Comparison of ENCODE assay signal across 26 cellular contexts in the genomic region with DNA sequence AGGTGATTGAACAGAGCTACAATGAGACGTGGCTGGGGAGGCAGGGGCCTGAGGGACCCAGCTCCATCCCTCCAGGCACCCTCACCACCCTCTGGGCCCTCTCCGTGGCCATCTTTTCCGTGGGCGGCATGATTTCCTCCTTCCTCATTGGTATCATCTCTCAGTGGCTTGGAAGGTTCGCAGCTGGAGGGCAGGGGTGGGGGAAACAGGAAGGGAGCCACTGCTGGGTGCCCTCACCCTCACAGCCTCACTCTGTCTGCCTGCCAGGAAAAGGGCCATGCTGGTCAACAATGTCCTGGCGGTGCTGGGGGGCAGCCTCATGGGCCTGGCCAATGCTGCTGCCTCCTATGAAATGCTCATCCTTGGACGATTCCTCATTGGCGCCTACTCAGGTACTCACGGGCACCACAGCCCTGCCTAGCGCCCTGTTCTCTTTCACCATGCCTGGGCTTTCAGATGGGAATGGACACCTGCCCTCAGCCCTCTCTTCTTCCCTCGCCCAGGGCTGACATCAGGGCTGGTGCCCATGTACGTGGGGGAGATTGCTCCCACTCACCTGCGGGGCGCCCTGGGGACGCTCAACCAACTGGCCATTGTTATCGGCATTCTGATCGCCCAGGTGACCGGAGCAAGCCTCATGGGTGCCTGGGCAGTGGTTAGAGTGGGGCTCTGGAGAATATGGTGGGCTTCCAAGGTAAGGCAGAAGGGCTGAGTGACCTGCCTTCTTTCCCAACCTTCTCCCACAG. TPM values are rescaled to one million over a fixed set of nuclear protein-coding genes. Genes with fewer than 3 reads are reported as not detected.
DNase-seq lines count a peak whose midpoint lies in the region; ATAC-seq and TF ChIP-seq lines count a peak whose summit lies in the region.
"Had no signal": no experiment of that assay in that cellular context is flagged by ENCODE, and none has a peak within 500 bp of the region (broad histone marks: within the 10 kb centered on the region; RNA-seq: fewer than 3 reads in every experiment).

No MANE protein-coding gene starts in this region.

- peaks cover 40 to 42% of the 10 kb centered on the region in 2 donors for H3K27me3 Mint-ChIP-seq in natural killer cell (ENCODE audit: low read depth in 2 of 2)
- peaks cover 13 to 22% of the 10 kb centered on the region in 2 donors for H3K27me3 Mint-ChIP-seq in natural killer cell treated with Interleukin-12 subunit alpha and Interleukin-12 subunit beta and Interleukin-15 and Interleukin-18, amount 100 ng/mL, for 72 hours
- H3K27me3 Mint-ChIP-seq in endothelial cell (ENCODE audit: unreplicated experiment), result peaks cover 14% of the 10 kb centered on the region
- peaks cover 28% of the 10 kb centered on the region for H3K27me3 Mint-ChIP-seq in progenitor cell of endocrine pancreas

- H3K4me3 Mint-ChIP-seq in natural killer cell, result peak overlapping the region; percentile 31
- no peak overlapping the region for H3K4me3 Mint-ChIP-seq in natural killer cell treated with Interleukin-12 subunit alpha and Interleukin-12 subunit beta and Interleukin-15 and Interleukin-18, amount 100 ng/mL, for 72 hours
- peak overlapping the region; percentile 37 for H3K4me3 Mint-ChIP-seq in endothelial cell (ENCODE audit: unreplicated experiment)
- peak overlapping the region; percentile 35 for H3K4me3 Mint-ChIP-seq in progenitor cell of endocrine pancreas (ENCODE audit: low read depth)

- TF ChIP-seq CTCF in natural killer cell (IDR thresholded peaks at IDR 0.05) (no peak), endothelial cell (IDR thresholded peaks at IDR 0.05; ENCODE audit: unreplicated experiment) (no peak), progenitor cell of endocrine pancreas (IDR thresholded peaks at IDR 0.05; ENCODE audit: unreplicated experiment) (no peak), GM10266 (IDR thresholded peaks at IDR 0.05; ENCODE audit: control insufficient read depth, insufficient read depth, low read depth, missing control alignments) (no peak)

- intact Hi-C loops in natural killer cell (cut with micrococcal nuclease), result loop anchor here (10.0 kb wide), 1 partner anchor 401 kb away; a partner anchor contains a TSS

- H3K9me3 Mint-ChIP-seq in natural killer cell (no peaks in the 10 kb centered on the region), endothelial cell (ENCODE audit: unreplicated experiment) (no peaks in the 10 kb centered on the region), progenitor cell of endocrine pancreas (ENCODE audit: low read depth) (no peaks in the 10 kb centered on the region)
- H3K9me3 Mint-ChIP-seq in natural killer cell treated with Interleukin-12 subunit alpha and Interleukin-12 subunit beta and Interleukin-15 and Interleukin-18, amount 100 ng/mL, for 72 hours, result no peaks in the 10 kb centered on the region
- H3K9me3 Mint-ChIP-seq: memory B cell had no signal

- ATAC-seq in natural killer cell (no peak), HG02678 (IDR thresholded peaks at IDR 0.05; ENCODE audit: unreplicated experiment) (no peak), GM19023 (IDR thresholded peaks at IDR 0.05; ENCODE audit: unreplicated experiment) (no peak)
- no peak for ATAC-seq in natural killer cell treated with Interleukin-12 subunit alpha and Interleukin-12 subunit beta and Interleukin-15 and Interleukin-18, amount 100 ng/mL, for 72 hours
- ATAC-seq: naive thymus-derived CD4-positive, alpha-beta T cell; PC-3 had no signal

- H3K4me1 Mint-ChIP-seq in natural killer cell (peaks cover 22 to 31% of the 10 kb centered on the region in 2 donors), endothelial cell (ENCODE audit: unreplicated experiment) (peaks cover 15% of the 10 kb centered on the region), progenitor cell of endocrine pancreas (ENCODE audit: low read depth) (peaks cover 6% of the 10 kb centered on the region)
- H3K4me1 Mint-ChIP-seq in natural killer cell treated with Interleukin-12 subunit alpha and Interleukin-12 subunit beta and Interleukin-15 and Interleukin-18, amount 100 ng/mL, for 72 hours (ENCODE audit: low read depth in 2 of 2), result peaks cover 21 to 26% of the 10 kb centered on the region in 2 donors

- DNase-seq in natural killer cell, result no peak
- no peak for DNase-seq in natural killer cell treated with Interleukin-12 subunit alpha and Interleukin-12 subunit beta and Interleukin-15 and Interleukin-18, amount 100 ng/mL, for 72 hours (ENCODE audit: low spot score)
- DNase-seq in endothelial cell (ENCODE audit: low spot score), result no peak
- no peak for DNase-seq in progenitor cell of endocrine pancreas (ENCODE audit: low spot score, unreplicated experiment)
- DNase-seq in GM10266 (ENCODE audit: extremely low spot score), result no peak
- no peak for DNase-seq in NK-92 treated with Interleukin-12 subunit alpha and Interleukin-12 subunit beta, amount 100 ng/mL, for 24 hours (lab: John Stamatoyannopoulos, UW)
- DNase-seq: ACHN; activated CD4-positive, alpha-beta T cell treated with anti-CD3 and anti-CD28 coated beads, Interleukin-2, amount 50 U/mL, for 4 hours; activated gamma-delta T cell treated with Interleukin-2 at 50 U/mL for 16 hours; adrenal gland; dermis blood vessel endothelial cell; DMS 273 treated with DMSO at 0.1 percent for 48 hours; foreskin fibroblast; naive thymus-derived CD4-positive, alpha-beta T cell; NCI-H1930; NCI-H2227 treated with DMSO at 0.1 percent for 48 hours; NCI-H82; PC-3; SJCRH30; spleen; stimulated activated CD4-positive, alpha-beta T cell treated with anti-CD3 and anti-CD28 coated beads, Interleukin-4, amount 100 ng/mL, for 4 hours; T-helper 2 cell had no signal

- no peaks in the 10 kb centered on the region for H3K36me3 Mint-ChIP-seq in natural killer cell
- H3K36me3 Mint-ChIP-seq in natural killer cell treated with Interleukin-12 subunit alpha and Interleukin-12 subunit beta and Interleukin-15 and Interleukin-18, amount 100 ng/mL, for 72 hours, result no peaks in the 10 kb centered on the region
- H3K36me3 Mint-ChIP-seq in endothelial cell (ENCODE audit: low read depth, unreplicated experiment), result no peaks in the 10 kb centered on the region
- H3K36me3 Mint-ChIP-seq in progenitor cell of endocrine pancreas (ENCODE audit: insufficient read depth), result no peaks in the 10 kb centered on the region
- H3K36me3 Mint-ChIP-seq: memory B cell; naive thymus-derived CD4-positive, alpha-beta T cell had no signal

- no peak overlapping the region for H3K27ac Mint-ChIP-seq in natural killer cell
- H3K27ac Mint-ChIP-seq in natural killer cell treated with Interleukin-12 subunit alpha and Interleukin-12 subunit beta and Interleukin-15 and Interleukin-18, amount 100 ng/mL, for 72 hours, result peak overlapping the region in 1 of 2 donors; percentile 47
- no peak overlapping the region for H3K27ac Mint-ChIP-seq in endothelial cell (ENCODE audit: unreplicated experiment)
- H3K27ac Mint-ChIP-seq in progenitor cell of endocrine pancreas, result no peak overlapping the region
- H3K27ac Mint-ChIP-seq: memory B cell had no signal

RNA-seq across cellular contexts. Expression of a gene that starts 2.1 kb away (rescaled TPM):
- total RNA-seq in natural killer cell (not detected), endothelial cell (ENCODE audit: unreplicated experiment) (2.2 TPM), progenitor cell of endocrine pancreas (1.5 and 2.0 TPM in 2 replicates)
- under 1 TPM in 1 of 2 donors, not detected in 1; 0.50 TPM for total RNA-seq in natural killer cell treated with Interleukin-12 subunit alpha and Interleukin-12 subunit beta and Interleukin-15 and Interleukin-18, amount 100 ng/mL, for 72 hours
- total RNA-seq: naive thymus-derived CD4-positive, alpha-beta T cell had no signal

RNA-seq across cellular contexts. Expression of a gene that starts 10.8 kb away (rescaled TPM):
- total RNA-seq in natural killer cell, result under 1 TPM in 1 of 3 donors, not detected in 2; 0.05 TPM
- total RNA-seq in natural killer cell treated with Interleukin-12 subunit alpha and Interleukin-12 subunit beta and Interleukin-15 and Interleukin-18, amount 100 ng/mL, for 72 hours, result not detected
- total RNA-seq in endothelial cell (ENCODE audit: unreplicated experiment), result 14.6 TPM
- 2.7 and 4.3 TPM in 2 replicates for total RNA-seq in progenitor cell of endocrine pancreas
- total RNA-seq: H4, SJCRH30 had no signal

RNA-seq across cellular contexts. Expression of a gene that starts 21.4 kb away (rescaled TPM):
- 1 to 10 TPM in 2 of 3 donors, under 1 TPM in 1; 0.99 to 1.8 (median 1.7) TPM for total RNA-seq in natural killer cell
- total RNA-seq in natural killer cell treated with Interleukin-12 subunit alpha and Interleukin-12 subunit beta and Interleukin-15 and Interleukin-18, amount 100 ng/mL, for 72 hours, result 1 to 10 TPM in 1 of 2 donors, under 1 TPM in 1; 0.73 to 1.1 TPM
- 65.7 TPM for total RNA-seq in endothelial cell (ENCODE audit: unreplicated experiment)
- total RNA-seq in progenitor cell of endocrine pancreas, result 137 and 147 TPM in 2 replicates
- total RNA-seq: H4 had no signal

RNA-seq across cellular contexts. Expression of a gene that starts 23.8 kb away (rescaled TPM):
- total RNA-seq in natural killer cell (100 to 1,000 TPM; 483 to 608 (median 492) TPM), endothelial cell (ENCODE audit: unreplicated experiment) (362 TPM), progenitor cell of endocrine pancreas (323 and 338 TPM in 2 replicates)
- 1,000 to 10,000 TPM in 1 of 2 donors, 100 to 1,000 TPM in 1; 953 to 1,345 TPM for total RNA-seq in natural killer cell treated with Interleukin-12 subunit alpha and Interleukin-12 subunit beta and Interleukin-15 and Interleukin-18, amount 100 ng/mL, for 72 hours

RNA-seq across cellular contexts. Expression of a gene that starts 31.5 kb away (rescaled TPM):
- total RNA-seq in natural killer cell, result 100 to 1,000 TPM; 132 to 146 (median 133) TPM
- 10 to 100 TPM; 58.1 to 87.0 TPM for total RNA-seq in natural killer cell treated with Interleukin-12 subunit alpha and Interleukin-12 subunit beta and Interleukin-15 and Interleukin-18, amount 100 ng/mL, for 72 hours
- 56.8 TPM for total RNA-seq in endothelial cell (ENCODE audit: unreplicated experiment)
- total RNA-seq in progenitor cell of endocrine pancreas, result 77.1 and 81.1 TPM in 2 replicates

Comparison
In these comparisons a context has a peak if more than half of its experiments do, and no peak if none do; other contexts are left out.
1. RNA of a gene that starts 21.4 kb away (total RNA-seq): 137 to 147 TPM in progenitor cell of endocrine pancreas and 65.7 TPM in endothelial cell (single experiment); 0.99 to 1.8 TPM in natural killer cell and 0.73 to 1.1 TPM in natural killer cell treated with Interleukin-12 subunit alpha and Interleukin-12 subunit beta and Interleukin-15 and Interleukin-18, amount 100 ng/mL, for 72 hours; every median in the first group is over 10 times any median in the second.